In the genomic region with DNA sequence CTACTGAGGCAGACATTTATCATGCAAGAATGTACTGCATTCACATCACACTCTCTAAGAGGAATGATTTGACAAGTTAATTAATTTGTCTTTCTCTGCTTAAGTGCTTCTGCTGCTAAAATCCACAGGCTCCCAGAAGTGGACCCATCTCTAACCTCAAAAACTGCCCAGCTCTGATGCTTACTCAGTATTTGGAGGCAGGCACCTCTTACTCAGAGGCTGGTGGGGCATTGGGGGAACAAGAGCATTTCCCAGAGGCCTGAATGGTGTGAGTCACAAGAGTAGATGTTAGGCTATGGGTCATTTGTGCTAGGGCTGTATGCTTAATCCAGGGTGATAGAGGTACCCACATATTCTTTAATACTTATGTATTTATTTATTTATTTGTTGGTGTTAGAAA, we compare ENCODE assay signal across 17 cellular contexts. TPM values are rescaled to one million over a fixed set of nuclear protein-coding genes. Genes with fewer than 3 reads are reported as not detected.
DNase-seq lines count a peak whose midpoint lies in the region; ATAC-seq and TF ChIP-seq lines count a peak whose summit lies in the region.
"Had no signal": no experiment of that assay in that cellular context is flagged by ENCODE, and none has a peak within 500 bp of the region (broad histone marks: within the 10 kb centered on the region; RNA-seq: fewer than 3 reads in every experiment).

No MANE protein-coding gene starts in this region.

- H3K4me3 Mint-ChIP-seq in WTC11 = no peak overlapping the region
- H3K4me3 Mint-ChIP-seq: B cell; CD4-positive, alpha-beta memory T cell had no signal

- CTCF ChIA-PET in WTC11 (lab: Charles Lee) = no interaction called here

- H3K4me1 Mint-ChIP-seq in WTC11 = peaks cover 17% of the 10 kb centered on the region
- H3K4me1 Mint-ChIP-seq: B cell; CD4-positive, alpha-beta memory T cell had no signal

- POLR2A ChIA-PET in WTC11 (lab: Charles Lee) = interaction anchor here (0.7 kb wide), 1 partner anchor 12 kb away, joined by 3 read pairs; no protein-coding TSS in a partner anchor

- H3K27me3 Mint-ChIP-seq in WTC11 (ENCODE audit: low read depth) = no peaks in the 10 kb centered on the region

- no peaks in the 10 kb centered on the region for H3K36me3 Mint-ChIP-seq in WTC11
- H3K36me3 Mint-ChIP-seq: CD4-positive, alpha-beta memory T cell had no signal

- ATAC-seq in WTC11 (no peak), GM18868 (IDR thresholded peaks at IDR 0.05; ENCODE audit: unreplicated experiment) (no peak)
- ATAC-seq: K562 had no signal

- peaks cover 3% of the 10 kb centered on the region; the same call in 1 of the 2 replicates for H3K9me3 Mint-ChIP-seq in WTC11

- no peak for TF ChIP-seq CTCF in WTC11 (IDR thresholded peaks at IDR 0.05)

- no peak overlapping the region for H3K27ac ChIP-seq in substantia nigra (ENCODE audit: low read depth, low read length, poor library complexity, severe bottlenecking)
- H3K27ac ChIP-seq: PC-9 had no signal

- H3K27ac Mint-ChIP-seq in WTC11 = peak overlapping the region; percentile 74; the same call in 1 of the 2 replicates
- H3K27ac Mint-ChIP-seq: B cell; CD4-positive, alpha-beta memory T cell had no signal

- peak; percentile 18 for DNase-seq in AG08395 (ENCODE audit: low spot score)
- peak; percentile 53 for DNase-seq in HCEC 1CT
- no peak for DNase-seq in WTC11 (ENCODE audit: low spot score)
- DNase-seq in glomerular visceral epithelial cell (ENCODE audit: extremely low spot score) = peak; percentile 15
- no peak for DNase-seq in substantia nigra (lab: John Stamatoyannopoulos, UW)
- no peak for DNase-seq in T1000 (lab: John Stamatoyannopoulos, UW)
- no peak for DNase-seq in GDM1 (lab: John Stamatoyannopoulos, UW)
- DNase-seq: ACHN; CD4-positive, alpha-beta memory T cell; NCI-H1105; NCI-H1694 treated with DMSO at 0.1 percent for 48 hours; NCI-H446; PC-9; SHP77 had no signal

TF ChIP-seq in WTC11, 78 proteins besides CTCF, POLR2A, EP300 and RAD21:
- TF ChIP-seq, protein P1, sequence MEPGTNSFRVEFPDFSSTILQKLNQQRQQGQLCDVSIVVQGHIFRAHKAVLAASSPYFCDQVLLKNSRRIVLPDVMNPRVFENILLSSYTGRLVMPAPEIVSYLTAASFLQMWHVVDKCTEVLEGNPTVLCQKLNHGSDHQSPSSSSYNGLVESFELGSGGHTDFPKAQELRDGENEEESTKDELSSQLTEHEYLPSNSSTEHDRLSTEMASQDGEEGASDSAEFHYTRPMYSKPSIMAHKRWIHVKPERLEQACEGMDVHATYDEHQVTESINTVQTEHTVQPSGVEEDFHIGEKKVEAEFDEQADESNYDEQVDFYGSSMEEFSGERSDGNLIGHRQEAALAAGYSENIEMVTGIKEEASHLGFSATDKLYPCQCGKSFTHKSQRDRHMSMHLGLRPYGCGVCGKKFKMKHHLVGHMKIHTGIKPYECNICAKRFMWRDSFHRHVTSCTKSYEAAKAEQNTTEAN (CRISPR knock-in tag; IDR thresholded peaks at IDR 0.05) = no peak

RNA-seq across cellular contexts. Expression of a gene that starts 34.4 kb away (rescaled TPM):
- total RNA-seq in WTC11 (2021) = 8.6 to 10.5 TPM (median 9.0 TPM) in 3 replicates
- total RNA-seq: B cell; CD4-positive, alpha-beta memory T cell; K562; PC-9 had no signal

RNA-seq across cellular contexts. Expression of a gene that starts 39.8 kb away (rescaled TPM):
- total RNA-seq in WTC11 (2021) = not detected in 3 replicates
- total RNA-seq: B cell; CD4-positive, alpha-beta memory T cell; K562; PC-9 had no signal

Comparison
In these comparisons a context has a peak if more than half of its experiments do, and no peak if none do; other contexts are left out.
1. DNase-seq: peak in AG08395 (single experiment), HCEC 1CT (single experiment) and glomerular visceral epithelial cell (single experiment); none in WTC11 (single experiment), substantia nigra (0 of 49), T1000 (single experiment) and GDM1 (single experiment).